8 cellular contexts compared by ENCODE assay signal in genomic region chr15:31483053-31483923, GRCh38.
DNase-seq lines count a peak whose midpoint lies in the region; ATAC-seq and TF ChIP-seq lines count a peak whose summit lies in the region.

No MANE protein-coding gene starts in this region.

- TF ChIP-seq POLR2A in testis (IDR thresholded peaks at IDR 0.05), result no peak

- peaks cover 6% of the 10 kb centered on the region for H3K4me1 ChIP-seq in RWPE2 (ENCODE audit: insufficient read depth, poor library complexity, severe bottlenecking)
- peaks cover 4% of the 10 kb centered on the region for H3K4me1 ChIP-seq in lower lobe of right lung
- H3K4me1 ChIP-seq in testis, result peaks cover 26% of the 10 kb centered on the region

- H3K36me3 ChIP-seq in RWPE2 (ENCODE audit: low read depth) (no peaks in the 10 kb centered on the region), lower lobe of right lung (no peaks in the 10 kb centered on the region), testis (ENCODE audit: low read depth, missing control alignments) (no peaks in the 10 kb centered on the region)

- intact Hi-C loops in lower lobe of right lung (cut with DNase I) (loop anchor here (10.0 kb wide), 1 partner anchor 278 kb away; no protein-coding TSS in a partner anchor), testis (cut with DNase I; ENCODE audit: low total_unique reads) (loop anchor here (10.0 kb wide), 2 partner anchors 88 to 488 kb away; partner anchors contain the start of gene MTMR10), Calu3 (cut with micrococcal nuclease; ENCODE audit: unreplicated experiment) (no loop called here)

- POLR2A ChIA-PET in HEK293T (lab: Yijun Ruan, JAX), result no interaction called here

- H3K27ac ChIP-seq in RWPE2 (ENCODE audit: poor library complexity, severe bottlenecking), result no peak overlapping the region
- H3K27ac ChIP-seq in lower lobe of right lung, result no peak overlapping the region
- no peak overlapping the region for H3K27ac ChIP-seq in testis

- 16 to 28% methylated on average over 30 to 80 of the region's 138 CpGs for WGBS in testis, 2 donors

- CTCF ChIA-PET in HEK293T (lab: Yijun Ruan, JAX) (no interaction called here), Calu3 (lab: Charles Lee) (no interaction called here)

- H3K4me3 Mint-ChIP-seq in Calu3 (ENCODE audit: low read depth, unreplicated experiment), result no peak overlapping the region

- no peak overlapping the region for H3K27ac Mint-ChIP-seq in Calu3 (ENCODE audit: unreplicated experiment)

- H3K9me3 ChIP-seq in RWPE2 (ENCODE audit: severe bottlenecking) (no peaks in the 10 kb centered on the region), lower lobe of right lung (no peaks in the 10 kb centered on the region), testis (no peaks in the 10 kb centered on the region)

- H3K9me3 Mint-ChIP-seq in Calu3 (ENCODE audit: low read depth, unreplicated experiment), result no peaks in the 10 kb centered on the region

- H3K27me3 Mint-ChIP-seq in Calu3 (ENCODE audit: unreplicated experiment), result no peaks in the 10 kb centered on the region

- ATAC-seq in RWPE2 (ENCODE audit: low read depth), result peak; percentile 19; the same call in 2 of the 3 replicates
- ATAC-seq in lower lobe of right lung, result peak in 1 of 2 donors; percentile 31

- TF ChIP-seq CTCF in RWPE2 (IDR thresholded peaks at IDR 0.05; ENCODE audit: poor library complexity, severe bottlenecking) (peak; percentile 12), lower lobe of right lung (IDR thresholded peaks at IDR 0.05) (no peak), testis (IDR thresholded peaks at IDR 0.05) (no peak), Calu3 (IDR thresholded peaks at IDR 0.05; ENCODE audit: unreplicated experiment) (no peak)

- H3K4me3 ChIP-seq in RWPE2 (ENCODE audit: severe bottlenecking) (peak overlapping the region; percentile 27), lower lobe of right lung (peak overlapping the region; percentile 39), testis (peak overlapping the region; percentile 5 to 52)

- H3K27me3 ChIP-seq in RWPE2 (ENCODE audit: insufficient read depth, poor library complexity, severe bottlenecking), result peaks cover 14% of the 10 kb centered on the region
- peaks cover 24% of the 10 kb centered on the region for H3K27me3 ChIP-seq in lower lobe of right lung (ENCODE audit: low read depth)
- no peaks in the 10 kb centered on the region for H3K27me3 ChIP-seq in testis

- BruUV-seq in Calu3 (replicated peaks; lab: Mats Ljungman, UMichigan), result no TSS peak

- no peaks in the 10 kb centered on the region for H3K4me1 Mint-ChIP-seq in Calu3 (ENCODE audit: low read depth, unreplicated experiment)

- no peaks in the 10 kb centered on the region for H3K36me3 Mint-ChIP-seq in Calu3 (ENCODE audit: insufficient read depth, unreplicated experiment)

- DNase-seq in RWPE2 (ENCODE audit: low spot score) (peak; percentile 54), amniotic epithelial cell (ENCODE audit: low read depth) (peak; percentile 15), lower lobe of right lung (no peak), testis (peak; percentile 38), HEK293T (ENCODE audit: extremely low spot score) (no peak), NOMO-1 treated with dmso at 0.1 percent for 144 hours (lab: John Stamatoyannopoulos, UW; ENCODE audit: unreplicated experiment) (no peak), NCI-H774 (lab: John Stamatoyannopoulos, UW) (no peak), Calu3 (no peak)

TF ChIP-seq in HEK293T, 16 proteins besides CTCF, POLR2A, EP300 and RAD21:
- TF ChIP-seq LEF1 (IDR thresholded peaks at IDR 0.05; ENCODE audit: borderline replicate concordance), result no peak

Comparison
In these comparisons a context has a peak if more than half of its experiments do, and no peak if none do; other contexts are left out.
1. DNase-seq: peak in RWPE2 (single experiment), amniotic epithelial cell (single experiment) and testis (single experiment); none in lower lobe of right lung (single experiment), HEK293T (single experiment), NOMO-1 treated with dmso at 0.1 percent for 144 hours (single experiment), NCI-H774 (single experiment) and Calu3 (single experiment).
2. Peak in every context shown above with its lines, with median percentiles within 50 percentile points of each other: H3K4me3 ChIP-seq.